Comparison of ENCODE assay signal across 23 cellular contexts in genomic region chr7:20235303-20235702, GRCh38. TPM values are rescaled to one million over a fixed set of nuclear protein-coding genes. Genes with fewer than 3 reads are reported as not detected.
DNase-seq lines count a peak whose midpoint lies in the region; ATAC-seq and TF ChIP-seq lines count a peak whose summit lies in the region.
"Had no signal": no experiment of that assay in that cellular context is flagged by ENCODE, and none has a peak within 500 bp of the region (broad histone marks: within the 10 kb centered on the region; RNA-seq: fewer than 3 reads in every experiment).

No MANE protein-coding gene starts in this region.

- H3K27ac ChIP-seq in epithelial cell of prostate (peak overlapping the region; percentile 81), gastrocnemius medialis (no peak overlapping the region)
- H3K27ac ChIP-seq: 22Rv1 had no signal

- no peak overlapping the region for H3K4me3 ChIP-seq in gastrocnemius medialis
- H3K4me3 ChIP-seq: GM12878 had no signal

- H3K27me3 ChIP-seq in gastrocnemius medialis, result no peaks in the 10 kb centered on the region

- TF ChIP-seq CTCF in omental fat pad (IDR thresholded peaks at IDR 0.05), result no peak
- no peak for TF ChIP-seq CTCF in gastrocnemius medialis (IDR thresholded peaks at IDR 0.05 in 4 of 5, conservative IDR thresholded peaks at IDR 0.05 in 1 of 5)

- in situ Hi-C loops in gastrocnemius medialis (cut with MboI; ENCODE audit: low sequenced_read_pairs in 4 of 4), result no loop called here

- intact Hi-C loops in gastrocnemius medialis (cut with DNase I; ENCODE audit: low total_unique reads), result no loop called here

- H3K4me1 ChIP-seq in gastrocnemius medialis, result no peaks in the 10 kb centered on the region

- TF ChIP-seq POLR2A in gastrocnemius medialis (IDR thresholded peaks at IDR 0.05), result no peak

- DNase-seq in DMS53 (lab: John Stamatoyannopoulos, UW), result peak; percentile 56
- no peak for DNase-seq in DMS53 treated with DMSO at 0.1 percent for 48 hours (lab: John Stamatoyannopoulos, UW; ENCODE audit: unreplicated experiment)
- DNase-seq in HEK293T (ENCODE audit: extremely low spot score), result no peak
- DNase-seq in epithelial cell of prostate (ENCODE audit: low read depth, low spot score), result no peak
- DNase-seq in omental fat pad (ENCODE audit: low spot score), result no peak
- no peak for DNase-seq in AG08395 (ENCODE audit: low spot score)
- DNase-seq in dermis blood vessel endothelial cell, result no peak
- DNase-seq in gastrocnemius medialis, result no peak
- DNase-seq: Calu3, EL, GDM1, Karpas-422, NCI-H1092 treated with DMSO at 0.1 percent for 48 hours, NCI-H1436, NCI-H187, NCI-H2171 treated with DMSO at 0.1 percent for 48 hours, NCI-H510A, NCI-H69, RPMI8226, SHP77 had no signal

- no peaks in the 10 kb centered on the region for H3K36me3 ChIP-seq in gastrocnemius medialis

- no peaks in the 10 kb centered on the region for H3K9me3 ChIP-seq in gastrocnemius medialis

- POLR2A ChIA-PET in HEK293T (lab: Yijun Ruan, JAX), result no interaction called here

- ATAC-seq in omental fat pad (ENCODE audit: low FRiP score), result peak; percentile 52
- no peak for ATAC-seq in gastrocnemius medialis
- ATAC-seq: GM12878, HCT116 had no signal

- CTCF ChIA-PET in HEK293T (lab: Yijun Ruan, JAX), result no interaction called here

TF ChIP-seq in HEK293T, 16 proteins besides CTCF, POLR2A, EP300 and RAD21:
- TF ChIP-seq PKNOX1 (IDR thresholded peaks at IDR 0.05) (peak; percentile 68), ARNT (IDR thresholded peaks at IDR 0.05) (no peak)

RNA-seq across cellular contexts. Expression of gene MACC1, which starts 18.1 kb away (rescaled TPM):
- total RNA-seq in omental fat pad, result 1 to 10 TPM in 3 of 4 donors, under 1 TPM in 1; 0.46 to 5.8 (median 3.2) TPM
- under 0.01 and 0.17 TPM in 2 replicates for total RNA-seq in dermis blood vessel endothelial cell
- not detected for total RNA-seq in gastrocnemius medialis
